Comparison of ENCODE assay signal across 1 cellular context in the genomic region with DNA sequence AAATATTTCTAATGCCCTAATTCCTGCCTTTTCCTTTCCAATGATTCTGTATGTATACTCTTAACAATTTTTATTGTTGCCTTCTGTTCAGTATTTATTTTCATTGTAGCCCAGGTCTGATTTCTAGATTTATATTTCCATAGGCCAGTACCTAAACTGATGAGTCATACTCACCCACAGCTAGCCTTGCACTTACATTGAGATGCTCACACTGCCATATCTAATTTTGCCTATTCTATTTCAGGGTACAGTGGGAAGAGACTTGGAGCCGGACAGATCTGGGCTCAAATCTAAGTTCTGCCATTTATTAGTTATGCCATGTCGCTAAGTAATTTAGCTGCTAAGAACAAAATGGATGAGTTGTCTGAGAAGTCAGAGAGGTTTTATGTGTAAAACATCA.
TF ChIP-seq lines count a peak whose summit lies in the region.

No MANE protein-coding gene starts in this region.

TF ChIP-seq in K562, 482 proteins besides CTCF, POLR2A, EP300 and RAD21 (continued from another document):
- TF ChIP-seq, protein P1, sequence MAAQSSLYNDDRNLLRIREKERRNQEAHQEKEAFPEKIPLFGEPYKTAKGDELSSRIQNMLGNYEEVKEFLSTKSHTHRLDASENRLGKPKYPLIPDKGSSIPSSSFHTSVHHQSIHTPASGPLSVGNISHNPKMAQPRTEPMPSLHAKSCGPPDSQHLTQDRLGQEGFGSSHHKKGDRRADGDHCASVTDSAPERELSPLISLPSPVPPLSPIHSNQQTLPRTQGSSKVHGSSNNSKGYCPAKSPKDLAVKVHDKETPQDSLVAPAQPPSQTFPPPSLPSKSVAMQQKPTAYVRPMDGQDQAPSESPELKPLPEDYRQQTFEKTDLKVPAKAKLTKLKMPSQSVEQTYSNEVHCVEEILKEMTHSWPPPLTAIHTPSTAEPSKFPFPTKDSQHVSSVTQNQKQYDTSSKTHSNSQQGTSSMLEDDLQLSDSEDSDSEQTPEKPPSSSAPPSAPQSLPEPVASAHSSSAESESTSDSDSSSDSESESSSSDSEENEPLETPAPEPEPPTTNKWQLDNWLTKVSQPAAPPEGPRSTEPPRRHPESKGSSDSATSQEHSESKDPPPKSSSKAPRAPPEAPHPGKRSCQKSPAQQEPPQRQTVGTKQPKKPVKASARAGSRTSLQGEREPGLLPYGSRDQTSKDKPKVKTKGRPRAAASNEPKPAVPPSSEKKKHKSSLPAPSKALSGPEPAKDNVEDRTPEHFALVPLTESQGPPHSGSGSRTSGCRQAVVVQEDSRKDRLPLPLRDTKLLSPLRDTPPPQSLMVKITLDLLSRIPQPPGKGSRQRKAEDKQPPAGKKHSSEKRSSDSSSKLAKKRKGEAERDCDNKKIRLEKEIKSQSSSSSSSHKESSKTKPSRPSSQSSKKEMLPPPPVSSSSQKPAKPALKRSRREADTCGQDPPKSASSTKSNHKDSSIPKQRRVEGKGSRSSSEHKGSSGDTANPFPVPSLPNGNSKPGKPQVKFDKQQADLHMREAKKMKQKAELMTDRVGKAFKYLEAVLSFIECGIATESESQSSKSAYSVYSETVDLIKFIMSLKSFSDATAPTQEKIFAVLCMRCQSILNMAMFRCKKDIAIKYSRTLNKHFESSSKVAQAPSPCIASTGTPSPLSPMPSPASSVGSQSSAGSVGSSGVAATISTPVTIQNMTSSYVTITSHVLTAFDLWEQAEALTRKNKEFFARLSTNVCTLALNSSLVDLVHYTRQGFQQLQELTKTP (IDR thresholded peaks at IDR 0.05; ENCODE audit: low read depth in 1 of 2, partially characterized antibody in 2 of 2), result no peak
- peak; percentile 91 for TF ChIP-seq MAFF (IDR thresholded peaks at IDR 0.05; ENCODE audit: low read length)
- TF ChIP-seq FOXJ3 (CRISPR knock-in tag; IDR thresholded peaks at IDR 0.05), result no peak
- no peak for TF ChIP-seq HDGF (IDR thresholded peaks at IDR 0.05)
- TF ChIP-seq SNRNP70 (optimal IDR thresholded peaks at IDR 0.05; ENCODE audit: low read depth, low read length), result no peak
- peak; percentile 51; the same call in 1 of the 2 replicates for TF ChIP-seq JUNB (CRISPR knock-in tag; conservative IDR thresholded peaks at IDR 0.05)
- no peak for TF ChIP-seq ZNF507 (tag; conservative IDR thresholded peaks at IDR 0.05)
- TF ChIP-seq, protein P2, sequence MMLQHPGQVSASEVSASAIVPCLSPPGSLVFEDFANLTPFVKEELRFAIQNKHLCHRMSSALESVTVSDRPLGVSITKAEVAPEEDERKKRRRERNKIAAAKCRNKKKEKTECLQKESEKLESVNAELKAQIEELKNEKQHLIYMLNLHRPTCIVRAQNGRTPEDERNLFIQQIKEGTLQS (IDR thresholded peaks at IDR 0.05), result peak; percentile 94
- TF ChIP-seq, protein P2 (CRISPR knock-in tag; conservative IDR thresholded peaks at IDR 0.05), result 0 out of 2 replicates have a peak, but pooled peaks have one; percentile 20
- TF ChIP-seq ZFPM2 (CRISPR knock-in tag; IDR thresholded peaks at IDR 0.05), result no peak
- 0 out of 2 replicates have a peak, but pooled peaks have one; percentile 42 for TF ChIP-seq GATAD2B (IDR thresholded peaks at IDR 0.05; ENCODE audit: borderline replicate concordance)
- no peak for TF ChIP-seq SMARCB1 (IDR thresholded peaks at IDR 0.05; ENCODE audit: insufficient read length, low read depth)
- TF ChIP-seq L3MBTL2 (IDR thresholded peaks at IDR 0.05), result no peak
- TF ChIP-seq RBM17 (IDR thresholded peaks at IDR 0.05; ENCODE audit: borderline replicate concordance, low read depth, low read length), result no peak
- TF ChIP-seq IRF2 (CRISPR knock-in tag; IDR thresholded peaks at IDR 0.05), result no peak
